15 cellular contexts compared by ENCODE assay signal in genomic region chr1:115456441-115456961, GRCh38.
DNase-seq lines count a peak whose midpoint lies in the region; ATAC-seq and TF ChIP-seq lines count a peak whose summit lies in the region.
"Had no signal": no experiment of that assay in that cellular context is flagged by ENCODE, and none has a peak within 500 bp of the region (broad histone marks: within the 10 kb centered on the region; RNA-seq: fewer than 3 reads in every experiment).

No MANE protein-coding gene starts in this region.

- no peak overlapping the region for H2AFZ ChIP-seq in neuronal stem cell (ENCODE audit: low read length)

- no peak overlapping the region for H3K4me3 ChIP-seq in neuronal stem cell (ENCODE audit: low read length in 2 of 2)

- H2BK12ac ChIP-seq in neuronal stem cell (ENCODE audit: low read length) = peak overlapping the region; percentile 53

- no peak overlapping the region for H3K27ac Mint-ChIP-seq in activated CD8-positive, alpha-beta T cell treated with anti-CD3 and anti-CD28 coated beads for 36 hours
- H3K27ac Mint-ChIP-seq: activated T-helper 17 cell treated with anti-CD3 and anti-CD28 coated beads, Interleukin-2, amount 50 U/mL, for 72 hours; CD8-positive, alpha-beta T cell had no signal

- intact Hi-C loops in activated CD8-positive, alpha-beta T cell treated with anti-CD3 and anti-CD28 coated beads for 36 hours (cut with micrococcal nuclease) = no loop called here

- no peak overlapping the region for H4K8ac ChIP-seq in neuronal stem cell (ENCODE audit: low read depth, low read length)

- H2BK120ac ChIP-seq in neuronal stem cell (ENCODE audit: low read depth, low read length) = no peak overlapping the region

- H2BK15ac ChIP-seq in neuronal stem cell (ENCODE audit: low read length) = no peak overlapping the region

- DNase-seq in Daoy (ENCODE audit: low read depth) (peak; percentile 40), HS-5 (ENCODE audit: low read depth) (peak; percentile 63), dedifferentiated amniotic fluid mesenchymal stem cell (ENCODE audit: extremely low spot score) (peak; percentile 16), neuronal stem cell (ENCODE audit: low spot score) (no peak)
- DNase-seq in activated CD8-positive, alpha-beta T cell treated with anti-CD3 and anti-CD28 coated beads for 36 hours = no peak
- no peak for DNase-seq in stimulated activated CD4-positive, alpha-beta T cell treated with anti-CD3 and anti-CD28 coated beads, Interleukin-12 subunit alpha, Interleukin-12 subunit beta, amount 100 ng/mL, for 4 hours
- DNase-seq: CD8-positive, alpha-beta T cell; glutamatergic neuron; NCI-H2107 had no signal

- H3K9ac ChIP-seq in neuronal stem cell (ENCODE audit: low read depth, low read length, poor library complexity) = peak overlapping the region; percentile 5
- H3K9ac ChIP-seq: KMS-11 had no signal

- H3K14ac ChIP-seq in neuronal stem cell (ENCODE audit: low read length) = no peak overlapping the region

- TF ChIP-seq CTCF in activated CD8-positive, alpha-beta T cell treated with anti-CD3 and anti-CD28 coated beads for 36 hours (IDR thresholded peaks at IDR 0.05) = no peak

- WGBS in neuronal stem cell (ENCODE audit: extremely low coverage in 2 of 2, insufficient read length in 2 of 2, insufficient replicate concordance in 1 of 2), 2 donors = no CpG with 5 or more reads among the region's 11 CpGs

- H2AK5ac ChIP-seq in neuronal stem cell (ENCODE audit: low read depth, low read length) = no peak overlapping the region

- CTCF ChIA-PET in activated CD8-positive, alpha-beta T cell treated with anti-CD3 and anti-CD28 coated beads for 36 hours (lab: Charles Lee) = interaction anchor here (0.8 kb wide), 1 partner anchor 13 kb away, joined by 4 read pairs; no protein-coding TSS in a partner anchor

- POLR2A ChIA-PET in activated CD8-positive, alpha-beta T cell treated with anti-CD3 and anti-CD28 coated beads for 36 hours (lab: Charles Lee) = interaction anchor here (1.2 kb wide), 1 partner anchor 10 kb away, joined by 6 read pairs; no protein-coding TSS in a partner anchor

- H3K4ac ChIP-seq in neuronal stem cell (ENCODE audit: low read length) = no peak overlapping the region

- H3K36me3 Mint-ChIP-seq in activated CD8-positive, alpha-beta T cell treated with anti-CD3 and anti-CD28 coated beads for 36 hours (ENCODE audit: low read depth) = no peaks in the 10 kb centered on the region
- H3K36me3 Mint-ChIP-seq: CD8-positive, alpha-beta T cell had no signal

- H2BK5ac ChIP-seq in neuronal stem cell (ENCODE audit: low read length) = no peak overlapping the region

- peak overlapping the region; percentile 74 for H3K18ac ChIP-seq in neuronal stem cell (ENCODE audit: low read length)

- H3K4me1 ChIP-seq in neuronal stem cell (ENCODE audit: control insufficient read depth in 2 of 2, insufficient read depth in 1 of 2, low read depth in 1 of 2, low read length in 2 of 2) = no peaks in the 10 kb centered on the region

- no peaks in the 10 kb centered on the region for H3K27me3 ChIP-seq in neuronal stem cell (ENCODE audit: control insufficient read depth in 3 of 3, insufficient read depth in 3 of 3, low read depth in 1 of 3, low read length in 3 of 3)
- H3K27me3 ChIP-seq: neutrophil had no signal

- H4K91ac ChIP-seq in neuronal stem cell (ENCODE audit: low read depth, low read length, poor library complexity) = no peak overlapping the region

- H3K9me3 Mint-ChIP-seq in activated CD8-positive, alpha-beta T cell treated with anti-CD3 and anti-CD28 coated beads for 36 hours = no peaks in the 10 kb centered on the region
- H3K9me3 Mint-ChIP-seq: activated T-helper 17 cell treated with anti-CD3 and anti-CD28 coated beads, Interleukin-2, amount 50 U/mL, for 72 hours; CD8-positive, alpha-beta T cell had no signal

- no peak overlapping the region for H3K4me2 ChIP-seq in neuronal stem cell (ENCODE audit: insufficient read depth, low read length, poor library complexity, severe bottlenecking)
- H3K4me2 ChIP-seq: KMS-11 had no signal

- no peak overlapping the region for H3K27ac ChIP-seq in neuronal stem cell (replicated peaks; ENCODE audit: low read length)
- H3K27ac ChIP-seq: KMS-11, neutrophil had no signal

- no peak overlapping the region for H3K4me3 Mint-ChIP-seq in activated CD8-positive, alpha-beta T cell treated with anti-CD3 and anti-CD28 coated beads for 36 hours
- H3K4me3 Mint-ChIP-seq: activated T-helper 17 cell treated with anti-CD3 and anti-CD28 coated beads, Interleukin-2, amount 50 U/mL, for 72 hours; CD8-positive, alpha-beta T cell had no signal

- H3K27me3 Mint-ChIP-seq in activated CD8-positive, alpha-beta T cell treated with anti-CD3 and anti-CD28 coated beads for 36 hours = no peaks in the 10 kb centered on the region

- no peaks in the 10 kb centered on the region for H3K4me1 Mint-ChIP-seq in activated CD8-positive, alpha-beta T cell treated with anti-CD3 and anti-CD28 coated beads for 36 hours (ENCODE audit: low read depth)
- H3K4me1 Mint-ChIP-seq: activated T-helper 17 cell treated with anti-CD3 and anti-CD28 coated beads, Interleukin-2, amount 50 U/mL, for 72 hours had no signal

- no peak for ATAC-seq in activated CD8-positive, alpha-beta T cell treated with anti-CD3 and anti-CD28 coated beads for 36 hours
- ATAC-seq in HG03196 (IDR thresholded peaks at IDR 0.05; ENCODE audit: unreplicated experiment) (no peak), HG03521 (IDR thresholded peaks at IDR 0.05; ENCODE audit: unreplicated experiment) (no peak)
- ATAC-seq: activated T-helper 17 cell treated with anti-CD3 and anti-CD28 coated beads, Interleukin-2, amount 50 U/mL, for 72 hours; CD8-positive, alpha-beta T cell; left lobe of liver had no signal

- no peaks in the 10 kb centered on the region for H3K79me1 ChIP-seq in neuronal stem cell (ENCODE audit: low read depth, low read length)

- H3K9me3 ChIP-seq in neuronal stem cell (replicated peaks in 1 of 2; ENCODE audit: control insufficient read depth in 2 of 2, insufficient read depth in 1 of 2, low read depth in 1 of 2, low read length in 2 of 2) = no peaks in the 10 kb centered on the region
- H3K9me3 ChIP-seq: neutrophil had no signal

- no peaks in the 10 kb centered on the region for H3K36me3 ChIP-seq in neuronal stem cell (replicated peaks in 1 of 2; ENCODE audit: control insufficient read depth in 2 of 2, insufficient read depth in 2 of 2, low read length in 2 of 2)
- H3K36me3 ChIP-seq: neutrophil had no signal

- no peak overlapping the region for H3K23ac ChIP-seq in neuronal stem cell (ENCODE audit: low read depth, low read length, poor library complexity)

Comparison
In these comparisons a context has a peak if more than half of its experiments do, and no peak if none do; other contexts are left out.
1. DNase-seq: peak in Daoy (single experiment), HS-5 (single experiment) and dedifferentiated amniotic fluid mesenchymal stem cell (single experiment); none in neuronal stem cell (single experiment), activated CD8-positive, alpha-beta T cell treated with anti-CD3 and anti-CD28 coated beads for 36 hours (single experiment) and stimulated activated CD4-positive, alpha-beta T cell treated with anti-CD3 and anti-CD28 coated beads, Interleukin-12 subunit alpha, Interleukin-12 subunit beta, amount 100 ng/mL, for 4 hours (single experiment).